In genomic region chr9:33939924-33940874, GRCh38 we compare ENCODE assay signal across 24 cellular contexts.
A peak's percentile ranks its signal among the peaks of the same experiment; 100 is the strongest.
DNase-seq lines count a peak whose midpoint lies in the region; ATAC-seq, FAIRE-seq and TF ChIP-seq lines count a peak whose summit lies in the region.
"Had no signal": no experiment of that assay in that cellular context is flagged by ENCODE, and none has a peak within 500 bp of the region (broad histone marks: within the 10 kb centered on the region; RNA-seq: fewer than 3 reads in every experiment).

No MANE protein-coding gene starts in this region.

- no peaks in the 10 kb centered on the region for H4K20me1 ChIP-seq in HepG2 (ENCODE audit: insufficient read depth, low read length)

- CTCF ChIA-PET in A549 (lab: Yijun Ruan, JAX): interaction anchor here (1.0 to 9.2 kb wide), 2 partner anchors 18 to 133 kb away, joined by 5 to 117 read pairs; no protein-coding TSS in a partner anchor
- CTCF ChIA-PET in HepG2 (lab: Yijun Ruan, JAX; ENCODE audit: low intra/inter-chr PET ratio, low total read pairs): no interaction called here

- TF ChIP-seq POLR2A in A549 (IDR thresholded peaks at IDR 0.05; ENCODE audit: low read length) (no peak), HepG2 (IDR thresholded peaks at IDR 0.05; ENCODE audit: insufficient read depth in 1 of 2, low read depth in 2 of 2, low read length in 2 of 2) (no peak)

- intact Hi-C loops in HepG2 (cut with micrococcal nuclease; ENCODE audit: unreplicated experiment): loop anchor here (5.0 to 10.0 kb wide), 2 partner anchors 75 to 132 kb away; no protein-coding TSS in a partner anchor
- intact Hi-C loops in upper lobe of right lung (cut with DNase I): no loop called here

- H3K79me2 ChIP-seq in HepG2 (ENCODE audit: insufficient read depth, low read length): peaks cover 2% of the 10 kb centered on the region

- H3K4me3 ChIP-seq in A549: no peak overlapping the region
- H3K4me3 ChIP-seq in RWPE2 (ENCODE audit: severe bottlenecking): no peak overlapping the region
- no peak overlapping the region; a peak in 1 of 6 replicates for H3K4me3 ChIP-seq in HepG2 (replicated peaks in 1 of 3; ENCODE audit: insufficient read depth in 1 of 3, low read depth in 2 of 3, low read length in 3 of 3)
- H3K4me3 ChIP-seq in upper lobe of right lung: no peak overlapping the region
- H3K4me3 ChIP-seq: left lung, right atrium auricular region had no signal

- H3K27ac ChIP-seq in A549 (peak overlapping the region; percentile 61 to 75), RWPE2 (ENCODE audit: poor library complexity, severe bottlenecking) (peak overlapping the region; percentile 52), HepG2 (ENCODE audit: extremely low read length, insufficient read depth, low read length) (peak overlapping the region; percentile 99), upper lobe of right lung (no peak overlapping the region)
- H3K27ac ChIP-seq: brain microvascular endothelial cell, left lung, right atrium auricular region had no signal

- H3K36me3 ChIP-seq in RWPE2 (ENCODE audit: low read depth) (peaks cover 78% of the 10 kb centered on the region), HepG2 (replicated peaks in 1 of 2; ENCODE audit: control insufficient read depth in 1 of 2, insufficient read depth in 2 of 2, low read length in 2 of 2) (peaks cover 15 to 59% of the 10 kb centered on the region in 2 experiments), upper lobe of right lung (peaks cover 65% of the 10 kb centered on the region)

- peak in 1 of 2 experiments; percentile 67 for DNase-seq in A549 (ENCODE audit: low read depth in 1 of 2, low spot score in 1 of 2)
- peak; percentile 43 for DNase-seq in HuH-7.5 (ENCODE audit: low spot score)
- no peak for DNase-seq in RWPE2 (ENCODE audit: low spot score)
- peak; percentile 98 for DNase-seq in HepG2 (ENCODE audit: low spot score)
- no peak for DNase-seq in NCI-H345 (lab: John Stamatoyannopoulos, UW)
- DNase-seq in cerebellar nuclear complex (lab: John Stamatoyannopoulos, UW): no peak
- DNase-seq in upper lobe of right lung: no peak
- DNase-seq: brain microvascular endothelial cell; CD4-positive, alpha-beta memory T cell; dermis blood vessel endothelial cell; left lung; NCI-H1092 treated with DMSO at 0.1 percent for 48 hours; NCI-H2171 treated with DMSO at 0.1 percent for 48 hours; NK-92 treated with Interleukin-12 subunit alpha and Interleukin-12 subunit beta, amount 100 ng/mL, for 24 hours; nucleus accumbens; RPMI8226; stimulated activated CD4-positive, alpha-beta T cell treated with anti-CD3 and anti-CD28 coated beads, Interleukin-15, amount 100 ng/mL, for 24 hours; stimulated activated naive B cell treated with anti-CD40 and anti-IgM and Interleukin-4, amounts not matched to agents 10 μg/mL and 1 μg/mL and 100 μg/mL, for 72 hours; SW 1271 had no signal

- H3K27me3 ChIP-seq in RWPE2 (ENCODE audit: insufficient read depth, poor library complexity, severe bottlenecking) (no peaks in the 10 kb centered on the region), HepG2 (ENCODE audit: control insufficient read depth in 1 of 2, insufficient read depth in 2 of 2, low read length in 2 of 2) (no peaks in the 10 kb centered on the region), upper lobe of right lung (no peaks in the 10 kb centered on the region)
- H3K27me3 ChIP-seq: brain microvascular endothelial cell, left lung, right atrium auricular region had no signal

- H3K4me1 ChIP-seq in A549: peaks cover 45% of the 10 kb centered on the region
- peaks cover 11% of the 10 kb centered on the region for H3K4me1 ChIP-seq in RWPE2 (ENCODE audit: insufficient read depth, poor library complexity, severe bottlenecking)
- H3K4me1 ChIP-seq in HepG2 (ENCODE audit: insufficient read depth, low read length): peaks cover 81% of the 10 kb centered on the region
- no peaks in the 10 kb centered on the region for H3K4me1 ChIP-seq in upper lobe of right lung
- H3K4me1 ChIP-seq: left lung, right atrium auricular region had no signal

- H3K9me3 ChIP-seq in A549: no peaks in the 10 kb centered on the region
- no peaks in the 10 kb centered on the region for H3K9me3 ChIP-seq in RWPE2 (ENCODE audit: severe bottlenecking)
- no peaks in the 10 kb centered on the region for H3K9me3 ChIP-seq in HepG2 (ENCODE audit: low read length)
- no peaks in the 10 kb centered on the region for H3K9me3 ChIP-seq in upper lobe of right lung
- H3K9me3 ChIP-seq: left lung, right atrium auricular region had no signal

- TF ChIP-seq RAD21 in A549 (conservative IDR thresholded peaks at IDR 0.05 in 1 of 2, IDR thresholded peaks at IDR 0.05 in 1 of 2) (no peak), HepG2 (CRISPR knock-in tag; IDR thresholded peaks at IDR 0.05) (no peak; the same call in 1 of the 2 replicates)

- in situ Hi-C loops in HepG2 (cut with HindIII; ENCODE audit: extremely low pct_ligation_motif_present, low pct_unique_long_range_greater_than_20kb): no loop called here

- 42% methylated on average over 9 of the region's 9 CpGs for WGBS in A549 (ENCODE audit: missing lambda C conversion rate)
- 8% methylated on average over 9 of the region's 9 CpGs for WGBS in HepG2 (ENCODE audit: low lambda C conversion rate)

- no peak overlapping the region for H2AFZ ChIP-seq in HepG2 (ENCODE audit: low read length)

- H3K9ac ChIP-seq in HepG2 (ENCODE audit: insufficient read depth, low read depth, low read length): peak overlapping the region; percentile 75

- POLR2A ChIA-PET in A549 (lab: Yijun Ruan, JAX) (no interaction called here), HepG2 (lab: Yijun Ruan, JAX) (interaction anchor here (1.0 kb wide), 2 partner anchors 108 to 133 kb away, joined by 4 to 8 read pairs; partner anchors contain the start of gene UBAP2)

- no TSS peak for BruUV-seq in HepG2 (replicated peaks; lab: Mats Ljungman, UMichigan)

- TF ChIP-seq EP300 in A549 (IDR thresholded peaks at IDR 0.05) (no peak), HepG2 (IDR thresholded peaks at IDR 0.05; ENCODE audit: low read depth in 2 of 2, low read length in 2 of 2) (peak; percentile 77 to 89; a peak in 3 of 4 replicates), HepG2 (CRISPR knock-in tag; IDR thresholded peaks at IDR 0.05; ENCODE audit: borderline replicate concordance) (peak; percentile 76)

- ATAC-seq in A549 (peak; percentile 68 to 73), RWPE2 (ENCODE audit: low read depth) (peak; percentile 72), HepG2 (peak; percentile 94), HG03460 (IDR thresholded peaks at IDR 0.05; ENCODE audit: unreplicated experiment) (no peak), upper lobe of right lung (no peak)
- ATAC-seq: activated naive CD4-positive, alpha-beta T cell treated with anti-CD3 and anti-CD28 coated beads, Interleukin-2, amount 50 U/mL, for 72 hours; left lung; stimulated activated naive B cell treated with anti-CD40 and anti-IgM and Interleukin-4, amounts not matched to agents 10 μg/mL and 1 μg/mL and 100 μg/mL, for 72 hours had no signal

- H3K4me2 ChIP-seq in A549 (peak overlapping the region; percentile 56), HepG2 (ENCODE audit: low read depth, low read length) (peak overlapping the region; percentile 75)

- no peak for FAIRE-seq in A549 (lab: Jason Lieb, UNC)
- FAIRE-seq in HepG2 (lab: Jason Lieb, UNC): peak; percentile 99
- FAIRE-seq: frontal cortex, H54 had no signal

- TF ChIP-seq CTCF in A549 (IDR thresholded peaks at IDR 0.05) (no peak), RWPE2 (IDR thresholded peaks at IDR 0.05; ENCODE audit: poor library complexity, severe bottlenecking) (no peak), HepG2 (CRISPR knock-in tag; IDR thresholded peaks at IDR 0.05) (no peak), upper lobe of right lung (IDR thresholded peaks at IDR 0.05) (no peak)

TF ChIP-seq in A549, 52 proteins besides CTCF, POLR2A, EP300 and RAD21:
- TF ChIP-seq CEBPB (IDR thresholded peaks at IDR 0.05): peak in 1 of 2 experiments; percentile 46; a peak in 1 of 4 replicates
- TF ChIP-seq FOSL2 (IDR thresholded peaks at IDR 0.05): no peak
- no peak for TF ChIP-seq FOSL2 (CRISPR knock-in tag; IDR thresholded peaks at IDR 0.05)

TF ChIP-seq in HepG2, 621 proteins besides CTCF, POLR2A, EP300 and RAD21 (continues in another document):
- TF ChIP-seq ZSCAN21 (CRISPR knock-in tag; IDR thresholded peaks at IDR 0.05; ENCODE audit: borderline replicate concordance): 0 out of 2 replicates have a peak, but pooled peaks have one; percentile 36
- TF ChIP-seq ZFP90 (CRISPR knock-in tag; IDR thresholded peaks at IDR 0.05; ENCODE audit: borderline replicate concordance): no peak
- peak; percentile 74 for TF ChIP-seq ZNF574 (CRISPR knock-in tag; IDR thresholded peaks at IDR 0.05)
- TF ChIP-seq RCOR2 (CRISPR knock-in tag; IDR thresholded peaks at IDR 0.05): peak; percentile 95
- TF ChIP-seq ZNF7 (CRISPR knock-in tag; IDR thresholded peaks at IDR 0.05): peak; percentile 95
- TF ChIP-seq RBM22 (optimal IDR thresholded peaks at IDR 0.05; ENCODE audit: low read length): peak; percentile 47
- no peak for TF ChIP-seq HNRNPUL1 (IDR thresholded peaks at IDR 0.05; ENCODE audit: low read depth, low read length)

Comparison
In these comparisons a context has a peak if more than half of its experiments do, and no peak if none do; other contexts are left out.
1. ATAC-seq: peak in A549 (2 of 2), RWPE2 (single experiment) and HepG2 (single experiment); none in HG03460 (single experiment) and upper lobe of right lung (single experiment).
2. DNase-seq: peak in HuH-7.5 (single experiment) and HepG2 (single experiment); none in RWPE2 (single experiment), NCI-H345 (single experiment), cerebellar nuclear complex (0 of 2) and upper lobe of right lung (single experiment).
3. Of the 38 proteins assayed by ChIP-seq in both HepG2 and A549: peak only in HepG2: BHLHE40, EHMT2, EP300, FOSL2, HDAC2, JUN and 7 more; only in A549: none; in both: none; in neither: 21; mixed calls (peak in some experiments, not most) for 4.